In genomic region chr15:75129788-75130187, GRCh38 we compare ENCODE assay signal across 28 cellular contexts.
DNase-seq lines count a peak whose midpoint lies in the region; ATAC-seq, FAIRE-seq and TF ChIP-seq lines count a peak whose summit lies in the region.
"Had no signal": no experiment of that assay in that cellular context is flagged by ENCODE, and none has a peak within 500 bp of the region (broad histone marks: within the 10 kb centered on the region; RNA-seq: fewer than 3 reads in every experiment).

No MANE protein-coding gene starts in this region.

- FAIRE-seq in GM18507 (lab: Jason Lieb, UNC) (peak; percentile 50), K562 (lab: Jason Lieb, UNC) (peak; percentile 11)
- FAIRE-seq: H54, RCC 7860, TTC549 had no signal

- H3K9me1 ChIP-seq in K562 (ENCODE audit: control insufficient read depth, insufficient read depth, low read length): no peaks in the 10 kb centered on the region

- H3F3A ChIP-seq in neural progenitor cell (ENCODE audit: low read depth): no peaks in the 10 kb centered on the region

- in situ Hi-C loops in K562 (cut with MboI): no loop called here

- intact Hi-C loops in CD14-positive monocyte (cut with micrococcal nuclease) (loop anchor here (2.0 to 10.0 kb wide), 4 partner anchors 38 to 87 kb away; no protein-coding TSS in a partner anchor), K562 (cut with micrococcal nuclease) (loop anchor here (5.0 kb wide), 2 partner anchors 33 to 73 kb away; partner anchors contain the start of gene C15orf39)

- H3K4me1 ChIP-seq in K562 (replicated peaks in 1 of 2; ENCODE audit: control insufficient read depth in 2 of 2, insufficient read depth in 2 of 2, low read length in 2 of 2): peaks cover 11% of the 10 kb centered on the region in 2 experiments; a peak in 4 of 5 replicates
- H3K4me1 ChIP-seq in neural progenitor cell: peaks cover 7% of the 10 kb centered on the region

- H3K27ac ChIP-seq in K562 (ENCODE audit: extremely low read depth, low read depth, low read length) (no peak overlapping the region), neural progenitor cell (no peak overlapping the region), WERI-Rb-1 (no peak overlapping the region)
- H3K27ac ChIP-seq: esophagus squamous epithelium, sigmoid colon, suprapubic skin had no signal

- H3K4me1 Mint-ChIP-seq in CD14-positive monocyte: peaks cover 69% of the 10 kb centered on the region
- H3K4me1 Mint-ChIP-seq in neural progenitor cell: peaks cover 16% of the 10 kb centered on the region
- H3K4me1 Mint-ChIP-seq in activated T-helper 17 cell treated with anti-CD3 and anti-CD28 coated beads, Interleukin-2, amount 50 U/mL, for 72 hours: no peaks in the 10 kb centered on the region

- H2AFZ ChIP-seq in K562 (ENCODE audit: low read depth, low read length) (peak overlapping the region; percentile 62), neural progenitor cell (replicated peaks) (no peak overlapping the region)

- H3K27me3 ChIP-seq in K562 (ENCODE audit: control insufficient read depth in 2 of 2, insufficient read depth in 2 of 2, low read length in 2 of 2) (no peaks in the 10 kb centered on the region), neural progenitor cell (no peaks in the 10 kb centered on the region), WERI-Rb-1 (ENCODE audit: insufficient read depth, low read depth, severe bottlenecking) (no peaks in the 10 kb centered on the region)
- H3K27me3 ChIP-seq: colonic mucosa, esophagus squamous epithelium, heart right ventricle, sigmoid colon, suprapubic skin, upper lobe of right lung had no signal

- H3K4me3 Mint-ChIP-seq in CD14-positive monocyte (peak overlapping the region in 1 of 2 donors; percentile 35), neural progenitor cell (no peak overlapping the region)
- no peak overlapping the region for H3K4me3 Mint-ChIP-seq in activated T-helper 17 cell treated with anti-CD3 and anti-CD28 coated beads, Interleukin-2, amount 50 U/mL, for 72 hours

- no peaks in the 10 kb centered on the region for H4K20me1 ChIP-seq in K562 (replicated peaks; ENCODE audit: control insufficient read depth, insufficient read depth, low read length)
- H4K20me1 ChIP-seq in neural progenitor cell (ENCODE audit: low read depth): no peaks in the 10 kb centered on the region

- WGBS in K562 (ENCODE audit: insufficient coverage, low coverage, missing lambda C conversion rate): 70% methylated on average over 4 of the region's 4 CpGs

- H3K9me3 Mint-ChIP-seq in CD14-positive monocyte (peaks cover 0 to 2% (median 0%) of the 10 kb centered on the region in 7 donors), neural progenitor cell (no peaks in the 10 kb centered on the region)
- H3K9me3 Mint-ChIP-seq in activated T-helper 17 cell treated with anti-CD3 and anti-CD28 coated beads, Interleukin-2, amount 50 U/mL, for 72 hours: no peaks in the 10 kb centered on the region
- H3K9me3 Mint-ChIP-seq: activated naive CD4-positive, alpha-beta T cell treated with anti-CD3 and anti-CD28 coated beads, Interleukin-2, amount 10 ng/mL, durations not matched to agents 7 days and 5 days; CD4-positive, alpha-beta memory T cell had no signal

- H3K9me3 ChIP-seq in K562 (replicated peaks; ENCODE audit: control insufficient read depth, insufficient read depth, low read depth, low read length) (no peaks in the 10 kb centered on the region), neural progenitor cell (ENCODE audit: low read depth) (no peaks in the 10 kb centered on the region), WERI-Rb-1 (ENCODE audit: severe bottlenecking) (no peaks in the 10 kb centered on the region)
- H3K9me3 ChIP-seq: colonic mucosa, esophagus squamous epithelium, heart right ventricle, sigmoid colon, suprapubic skin, upper lobe of right lung had no signal

- no peak for TF ChIP-seq EP300 in K562 (IDR thresholded peaks at IDR 0.05; ENCODE audit: low read length)

- no peak for TF ChIP-seq POLR2A in K562 (conservative IDR thresholded peaks at IDR 0.05)

- BruUV-seq in K562 (replicated peaks; lab: Mats Ljungman, UMichigan): no TSS peak

- H3K27ac Mint-ChIP-seq in CD14-positive monocyte: peak overlapping the region; percentile 96 to 99 (median 97)
- H3K27ac Mint-ChIP-seq in neural progenitor cell: peak overlapping the region; percentile 62
- no peak overlapping the region for H3K27ac Mint-ChIP-seq in activated T-helper 17 cell treated with anti-CD3 and anti-CD28 coated beads, Interleukin-2, amount 50 U/mL, for 72 hours

- no peak; the same call in 2 of the 3 replicates for ATAC-seq in K562
- no peak for ATAC-seq in activated T-helper 17 cell treated with anti-CD3 and anti-CD28 coated beads, Interleukin-2, amount 50 U/mL, for 72 hours (replicated peaks)
- ATAC-seq: heart right ventricle, upper lobe of right lung had no signal

- no peak for TF ChIP-seq RAD21 in K562 (CRISPR knock-in tag; conservative IDR thresholded peaks at IDR 0.05 in 1 of 2, IDR thresholded peaks at IDR 0.05 in 1 of 2)

- H3K4me2 ChIP-seq in K562 (ENCODE audit: insufficient read depth, low read length): no peak overlapping the region
- H3K4me2 ChIP-seq in neural progenitor cell: peak overlapping the region; percentile 11

- H3K4me3 ChIP-seq in K562 (no peak overlapping the region), neural progenitor cell (no peak overlapping the region), WERI-Rb-1 (ENCODE audit: low read depth, low read length) (no peak overlapping the region)
- H3K4me3 ChIP-seq: colonic mucosa, esophagus squamous epithelium, lung, sigmoid colon, suprapubic skin, upper lobe of right lung had no signal

- H3K79me2 ChIP-seq in K562 (ENCODE audit: control insufficient read depth, insufficient read depth, low read length) (no peaks in the 10 kb centered on the region), neural progenitor cell (ENCODE audit: low read depth) (no peaks in the 10 kb centered on the region)

- TF ChIP-seq CTCF in CD14-positive monocyte (IDR thresholded peaks at IDR 0.05) (no peak), K562 (IDR thresholded peaks at IDR 0.05 in 2 of 3, conservative IDR thresholded peaks at IDR 0.05 in 1 of 3; ENCODE audit: insufficient read depth in 2 of 3, low read depth in 1 of 3, low read length in 3 of 3) (no peak), neural progenitor cell (IDR thresholded peaks at IDR 0.05) (no peak), WERI-Rb-1 (IDR thresholded peaks at IDR 0.05; ENCODE audit: low read depth, low read length) (no peak)

- H3K36me3 ChIP-seq in K562 (ENCODE audit: control insufficient read depth, insufficient read depth, low read length) (no peaks in the 10 kb centered on the region), neural progenitor cell (no peaks in the 10 kb centered on the region), WERI-Rb-1 (no peaks in the 10 kb centered on the region)
- H3K36me3 ChIP-seq: colonic mucosa, esophagus squamous epithelium, heart right ventricle, sigmoid colon, suprapubic skin, upper lobe of right lung had no signal

- CTCF ChIA-PET in K562 (lab: Yijun Ruan, JAX; ENCODE audit: low intra/inter-chr PET ratio): no interaction called here

- no peak for DNase-seq in CD14-positive monocyte (ENCODE audit: low spot score)
- DNase-seq in GM18507 (ENCODE audit: extremely low spot score, insufficient read length, low read depth): no peak
- no peak for DNase-seq in K562 (ENCODE audit: extremely low read depth in 1 of 4, low spot score in 3 of 4)
- DNase-seq in neural progenitor cell (ENCODE audit: low spot score): no peak
- DNase-seq in WERI-Rb-1: no peak
- DNase-seq in NCI-H526 (lab: John Stamatoyannopoulos, UW): no peak
- DNase-seq: activated naive CD4-positive, alpha-beta T cell treated with anti-CD3 and anti-CD28 coated beads, Interleukin-2, amount 10 ng/mL, durations not matched to agents 7 days and 5 days; activated T-cell treated with anti-CD3 and anti-CD28 coated beads, Interleukin-2, amount 50 U/mL, for 48 hours; anterior cingulate cortex; CD4-positive, alpha-beta memory T cell; colonic mucosa; effector CD8-positive, alpha-beta T cell; esophagus squamous epithelium; foreskin melanocyte; heart right ventricle; IMR-90; NCI-H1105 treated with DMSO at 0.1 percent for 48 hours; NCI-H2081; NCI-H226; sigmoid colon; stimulated activated naive CD4-positive, alpha-beta T cell; upper lobe of right lung had no signal

- H3K27me3 Mint-ChIP-seq in CD14-positive monocyte (ENCODE audit: low read depth in 3 of 3): no peaks in the 10 kb centered on the region
- H3K27me3 Mint-ChIP-seq in neural progenitor cell (ENCODE audit: insufficient read depth, low read depth): no peaks in the 10 kb centered on the region
- H3K27me3 Mint-ChIP-seq in activated T-helper 17 cell treated with anti-CD3 and anti-CD28 coated beads, Interleukin-2, amount 50 U/mL, for 72 hours: peaks cover 7% of the 10 kb centered on the region
- H3K27me3 Mint-ChIP-seq: CD4-positive, alpha-beta memory T cell had no signal

- POLR2A ChIA-PET in K562 (lab: Yijun Ruan, JAX): interaction anchor here (2.4 kb wide), 1 partner anchor 10 kb away, joined by 11 read pairs; no protein-coding TSS in a partner anchor

- H3K9ac ChIP-seq in K562 (ENCODE audit: insufficient read depth in 1 of 2, low read depth in 2 of 2, low read length in 2 of 2): peak overlapping the region in 1 of 2 experiments; percentile 31; a peak in 1 of 4 replicates
- H3K9ac ChIP-seq in neural progenitor cell: no peak overlapping the region

- H3K36me3 Mint-ChIP-seq in CD14-positive monocyte (peaks cover 2 to 4% of the 10 kb centered on the region in 2 donors), neural progenitor cell (no peaks in the 10 kb centered on the region)
- H3K36me3 Mint-ChIP-seq in activated T-helper 17 cell treated with anti-CD3 and anti-CD28 coated beads, Interleukin-2, amount 50 U/mL, for 72 hours (ENCODE audit: low read depth): no peaks in the 10 kb centered on the region
- H3K36me3 Mint-ChIP-seq: activated naive CD4-positive, alpha-beta T cell treated with anti-CD3 and anti-CD28 coated beads, Interleukin-2, amount 10 ng/mL, durations not matched to agents 7 days and 5 days; CD4-positive, alpha-beta memory T cell had no signal

TF ChIP-seq in K562, 482 proteins besides CTCF, POLR2A, EP300 and RAD21 (continues in another document):
- TF ChIP-seq L3MBTL2 (IDR thresholded peaks at IDR 0.05) (peak; percentile 30; the same call in 1 of the 2 replicates), RAD51 (IDR thresholded peaks at IDR 0.05; ENCODE audit: borderline replicate concordance, low read depth) (peak; percentile 68; the same call in 1 of the 2 replicates), USF2 (CRISPR knock-in tag; IDR thresholded peaks at IDR 0.05) (peak; percentile 70)
